27 cellular contexts compared by ENCODE assay signal in the genomic region with DNA sequence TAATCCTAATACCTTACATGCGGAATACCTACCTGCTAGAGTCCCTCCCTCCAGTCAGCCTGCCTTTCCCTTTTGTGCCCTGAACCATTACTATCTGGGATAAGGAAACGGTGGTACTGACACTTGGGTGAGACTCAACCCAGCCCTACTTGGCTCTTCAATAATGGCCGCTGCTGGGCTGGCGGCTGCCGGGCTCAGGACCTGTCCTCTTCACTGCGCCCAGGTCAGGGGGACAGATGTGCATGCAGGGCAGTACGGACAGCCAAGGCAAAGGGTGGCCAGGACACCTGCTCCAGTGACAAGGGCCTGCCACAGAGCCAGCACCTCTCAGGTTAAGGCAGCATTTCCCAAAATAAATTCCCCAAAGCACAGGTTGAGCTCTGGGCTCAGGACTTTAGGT.
"Had no signal": no experiment of that assay in that cellular context is flagged by ENCODE, and none has a peak within 500 bp of the region (broad histone marks: within the 10 kb centered on the region; RNA-seq: fewer than 3 reads in every experiment).

No MANE protein-coding gene starts in this region.

- H3K9me3 ChIP-seq: gastroesophageal sphincter, mucosa of descending colon, neutrophil, ovary, prostate gland, tibial nerve had no signal

- H3K27me3 ChIP-seq: brain microvascular endothelial cell, gastroesophageal sphincter, hepatocyte, ovary, tibial nerve had no signal

- H3K4me2 ChIP-seq: hepatocyte had no signal

- H3K9me3 Mint-ChIP-seq: activated T-helper 17 cell treated with anti-CD3 and anti-CD28 coated beads, Interleukin-2, amount 50 U/mL, for 72 hours; effector memory CD8-positive, alpha-beta T cell; immature natural killer cell; nephron progenitor cell had no signal

- H3K27ac Mint-ChIP-seq: activated CD4-positive, alpha-beta T cell treated with anti-CD3 and anti-CD28 coated beads for 36 hours; activated CD8-positive, alpha-beta memory T cell treated with anti-CD3 and anti-CD28 coated beads, Interleukin-2, amount 10 ng/mL, durations not matched to agents 7 days and 5 days; activated CD8-positive, alpha-beta T cell treated with anti-CD3 and anti-CD28 coated beads, Interleukin-2, amount 10 ng/mL, durations not matched to agents 7 days and 5 days; activated T-helper 17 cell treated with anti-CD3 and anti-CD28 coated beads, Interleukin-2, amount 50 U/mL, for 72 hours; nephron progenitor cell had no signal

- DNase-seq: activated CD4-positive, alpha-beta T cell treated with anti-CD3 and anti-CD28 coated beads for 36 hours; activated CD4-positive, CD25-positive, alpha-beta regulatory T cell; activated CD8-positive, alpha-beta memory T cell treated with anti-CD3 and anti-CD28 coated beads, Interleukin-2, amount 10 ng/mL, durations not matched to agents 7 days and 5 days; activated CD8-positive, alpha-beta T cell treated with anti-CD3 and anti-CD28 coated beads, Interleukin-2, amount 10 ng/mL, durations not matched to agents 7 days and 5 days; activated naive CD4-positive, alpha-beta T cell; brain microvascular endothelial cell; cortex of kidney; effector memory CD8-positive, alpha-beta T cell; immature natural killer cell; kidney; mesendoderm; mucosa of descending colon; nephron progenitor cell; retina; stimulated activated naive CD4-positive, alpha-beta T cell had no signal

- H3K27me3 Mint-ChIP-seq: activated CD4-positive, alpha-beta T cell treated with anti-CD3 and anti-CD28 coated beads for 36 hours; activated CD8-positive, alpha-beta memory T cell treated with anti-CD3 and anti-CD28 coated beads, Interleukin-2, amount 10 ng/mL, durations not matched to agents 7 days and 5 days; activated naive CD8-positive, alpha-beta T cell; activated T-helper 17 cell treated with anti-CD3 and anti-CD28 coated beads, Interleukin-2, amount 50 U/mL, for 72 hours; effector memory CD8-positive, alpha-beta T cell had no signal

- ATAC-seq: activated CD4-positive, alpha-beta T cell treated with anti-CD3 and anti-CD28 coated beads for 36 hours; activated CD8-positive, alpha-beta memory T cell treated with anti-CD3 and anti-CD28 coated beads, Interleukin-2, amount 10 ng/mL, durations not matched to agents 7 days and 5 days; activated CD8-positive, alpha-beta T cell treated with anti-CD3 and anti-CD28 coated beads, Interleukin-2, amount 10 ng/mL, durations not matched to agents 7 days and 5 days; activated T-helper 17 cell treated with anti-CD3 and anti-CD28 coated beads, Interleukin-2, amount 50 U/mL, for 72 hours; effector memory CD8-positive, alpha-beta T cell; gastroesophageal sphincter; mucosa of descending colon had no signal

- H3K27ac ChIP-seq: brain microvascular endothelial cell, gastroesophageal sphincter, hepatocyte, neutrophil, ovary, prostate gland, tibial nerve had no signal

- H3K4me3 Mint-ChIP-seq: activated CD4-positive, alpha-beta T cell treated with anti-CD3 and anti-CD28 coated beads for 36 hours; activated CD8-positive, alpha-beta memory T cell treated with anti-CD3 and anti-CD28 coated beads, Interleukin-2, amount 10 ng/mL, durations not matched to agents 7 days and 5 days; activated CD8-positive, alpha-beta T cell treated with anti-CD3 and anti-CD28 coated beads, Interleukin-2, amount 10 ng/mL, durations not matched to agents 7 days and 5 days; activated naive CD8-positive, alpha-beta T cell; activated T-helper 17 cell treated with anti-CD3 and anti-CD28 coated beads, Interleukin-2, amount 50 U/mL, for 72 hours; effector memory CD8-positive, alpha-beta T cell; immature natural killer cell; nephron progenitor cell had no signal

- FAIRE-seq: astrocyte, endothelial cell of umbilical vein, kidney, urothelium cell line had no signal

- H2AFZ ChIP-seq: hepatocyte had no signal

- H3K36me3 ChIP-seq: ovary had no signal

- H3K36me3 Mint-ChIP-seq: activated naive CD8-positive, alpha-beta T cell had no signal

- H3K4me3 ChIP-seq: gastroesophageal sphincter, hepatocyte, lung, mucosa of descending colon, ovary, prostate gland, tibial nerve had no signal
